Comparison of ENCODE assay signal across 1 cellular context in the genomic region with DNA sequence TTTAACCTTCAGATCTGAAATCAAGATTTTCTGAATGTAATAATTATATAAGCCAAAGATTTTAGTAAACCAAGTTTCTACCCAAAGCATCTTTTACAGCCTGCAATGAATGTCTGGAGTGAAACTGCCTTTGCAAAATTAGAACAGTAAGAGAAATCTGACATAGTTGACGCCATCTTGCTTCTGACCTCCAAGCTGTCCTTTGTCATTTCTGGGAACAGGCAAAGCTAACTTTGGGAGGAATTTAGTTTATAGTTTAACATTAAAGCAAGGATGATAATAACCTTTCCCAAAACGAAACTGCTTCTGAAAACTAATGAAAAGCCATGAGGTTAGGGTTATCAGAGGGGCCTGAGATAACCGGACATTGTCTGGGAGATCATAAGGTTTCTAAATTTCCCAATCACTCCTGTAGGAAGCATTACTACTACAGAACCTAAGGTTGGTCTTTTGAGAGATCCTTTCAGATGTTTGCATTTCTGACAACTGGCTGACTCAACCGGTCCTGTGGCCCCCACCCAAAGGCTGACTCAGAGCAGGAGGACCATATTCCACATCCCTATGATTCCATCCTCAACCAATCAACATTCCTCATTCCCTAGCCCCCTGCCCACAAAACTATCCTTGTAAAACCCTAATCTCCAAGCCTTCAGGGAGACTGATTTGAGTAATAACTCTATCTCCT.
TF ChIP-seq lines count a peak whose summit lies in the region.

No MANE protein-coding gene starts in this region.

TF ChIP-seq in IMR-90, 13 proteins besides CTCF, POLR2A, EP300 and RAD21 (continued from another document):
- TF ChIP-seq MAZ (IDR thresholded peaks at IDR 0.05; ENCODE audit: borderline replicate concordance, low read depth, low read length): peak; percentile 71; the same call in 1 of the 2 replicates
TF ChIP-seq in IMR-90: peak in this region for 3.
